In genomic region chr14:104190396-104191000, GRCh38 we compare ENCODE assay signal across 25 cellular contexts. TPM values are rescaled to one million over a fixed set of nuclear protein-coding genes. Genes with fewer than 3 reads are reported as not detected.
A peak's percentile ranks its signal among the peaks of the same experiment; 100 is the strongest.
DNase-seq lines count a peak whose midpoint lies in the region; ATAC-seq and TF ChIP-seq lines count a peak whose summit lies in the region.
"Had no signal": no experiment of that assay in that cellular context is flagged by ENCODE, and none has a peak within 500 bp of the region (broad histone marks: within the 10 kb centered on the region; RNA-seq: fewer than 3 reads in every experiment).

No MANE protein-coding gene starts in this region.

- H3K9ac ChIP-seq in H9 (ENCODE audit: extremely low read depth, insufficient read length, low read length): no peak overlapping the region
- H3K9ac ChIP-seq: BLaER1 had no signal

- H3K23me2 ChIP-seq in H9 (ENCODE audit: insufficient read length, low read depth, low read length, poor library complexity, severe bottlenecking): peaks cover 2% of the 10 kb centered on the region

- H3K79me1 ChIP-seq in H9 (ENCODE audit: insufficient read depth, low read depth, low read length, poor library complexity, severe bottlenecking): no peaks in the 10 kb centered on the region

- peak overlapping the region in 2 of 3 experiments; percentile 49 to 81; a peak in 2 of 7 replicates for H3K27ac Mint-ChIP-seq in H9
- H3K27ac Mint-ChIP-seq in endothelial cell (ENCODE audit: unreplicated experiment): peak overlapping the region; percentile 42
- H3K27ac Mint-ChIP-seq: CD14-positive monocyte; CD4-positive, alpha-beta memory T cell; CD4-positive, CD25-positive, alpha-beta regulatory T cell; CD8-positive, alpha-beta memory T cell had no signal

- no peak overlapping the region for H2BK15ac ChIP-seq in H9 (ENCODE audit: low read depth, low read length)

- H4K20me1 ChIP-seq in H9 (ENCODE audit: control insufficient read depth, insufficient read depth, insufficient read length) (no peaks in the 10 kb centered on the region), osteoblast (ENCODE audit: insufficient read depth, low read length) (no peaks in the 10 kb centered on the region)
- H4K20me1 ChIP-seq: BLaER1 had no signal

- TF ChIP-seq CTCF in H9 (conservative IDR thresholded peaks at IDR 0.05) (no peak), endothelial cell (IDR thresholded peaks at IDR 0.05; ENCODE audit: unreplicated experiment) (no peak), osteoblast (IDR thresholded peaks at IDR 0.05; ENCODE audit: extremely low read depth, low read depth, low read length) (no peak), brain microvascular endothelial cell (IDR thresholded peaks at IDR 0.05; ENCODE audit: low read depth, low read length, missing control alignments) (no peak)

- no peaks in the 10 kb centered on the region for H3K27me3 ChIP-seq in H9 (ENCODE audit: insufficient read depth, low read length)
- no peaks in the 10 kb centered on the region for H3K27me3 ChIP-seq in osteoblast (ENCODE audit: insufficient read depth, low read length)
- H3K27me3 ChIP-seq in brain microvascular endothelial cell (replicated peaks): no peaks in the 10 kb centered on the region
- H3K27me3 ChIP-seq: BE2C, BLaER1 had no signal

- H3K27me3 Mint-ChIP-seq in H9 (ENCODE audit: low read depth) (no peaks in the 10 kb centered on the region; the same call in 1 of the 2 replicates), endothelial cell (ENCODE audit: unreplicated experiment) (peaks cover 16% of the 10 kb centered on the region)
- H3K27me3 Mint-ChIP-seq: CD4-positive, CD25-positive, alpha-beta regulatory T cell had no signal

- no peak overlapping the region for H3T11ph ChIP-seq in H9 (ENCODE audit: low read length)

- H3K23ac ChIP-seq in H9 (ENCODE audit: insufficient read length, low read depth, low read length): no peak overlapping the region

- H3K27ac ChIP-seq in H9 (ENCODE audit: insufficient read length, low read depth, low read length) (no peak overlapping the region), osteoblast (ENCODE audit: low read depth, low read length) (no peak overlapping the region), brain microvascular endothelial cell (no peak overlapping the region)
- H3K27ac ChIP-seq: 22Rv1, BLaER1 had no signal

- in situ Hi-C loops in brain microvascular endothelial cell (cut with HindIII; ENCODE audit: low pct_ligation_motif_present, low sequenced_read_pairs): no loop called here

- peaks cover 0 to 2% of the 10 kb centered on the region in 2 experiments; a peak in 2 of 4 replicates for H3K4me1 Mint-ChIP-seq in H9
- peaks cover 21% of the 10 kb centered on the region for H3K4me1 Mint-ChIP-seq in endothelial cell (ENCODE audit: unreplicated experiment)
- H3K4me1 Mint-ChIP-seq: CD14-positive monocyte; CD4-positive, alpha-beta memory T cell had no signal

- H3K4ac ChIP-seq in H9 (ENCODE audit: low read depth, low read length): no peak overlapping the region

- intact Hi-C loops in sciatic nerve (cut with DNase I): no loop called here

- H2BK20ac ChIP-seq in H9 (ENCODE audit: low read depth, low read length, poor library complexity, severe bottlenecking): no peak overlapping the region

- no peak overlapping the region for H3K4me2 ChIP-seq in H9 (ENCODE audit: insufficient read depth, insufficient read length, low read length)
- H3K4me2 ChIP-seq in osteoblast (ENCODE audit: insufficient read depth, low read length): no peak overlapping the region
- H3K4me2 ChIP-seq: BLaER1 had no signal

- H2AK5ac ChIP-seq in H9 (ENCODE audit: insufficient read length, low read length): no peak overlapping the region

- H2BK12ac ChIP-seq in H9 (ENCODE audit: insufficient read length, low read depth, low read length): no peak overlapping the region

- H3K4me3 ChIP-seq in osteoblast (ENCODE audit: insufficient read depth, low read length) (no peak overlapping the region), brain microvascular endothelial cell (ENCODE audit: low read depth, low read length) (no peak overlapping the region)
- H3K4me3 ChIP-seq: BLaER1, GM12878 had no signal

- H2BK5ac ChIP-seq in H9 (ENCODE audit: insufficient read length, low read length): no peak overlapping the region

- no peak overlapping the region for H4K91ac ChIP-seq in H9 (ENCODE audit: insufficient read length, low read depth, low read length)

- no peak overlapping the region for H4K8ac ChIP-seq in H9 (replicated peaks; ENCODE audit: insufficient read length, low read depth, low read length)

- H3K4me1 ChIP-seq in H9 (ENCODE audit: insufficient read depth, low read length) (no peaks in the 10 kb centered on the region), osteoblast (ENCODE audit: insufficient read depth, low read length) (no peaks in the 10 kb centered on the region)

- DNase-seq in 8988T (peak; percentile 25), H9 (no peak), endothelial cell (ENCODE audit: low spot score) (no peak), osteoblast (ENCODE audit: insufficient read length, low spot score, missing footprints) (peak; percentile 87), brain microvascular endothelial cell (no peak), germinal center (ENCODE audit: low spot score) (no peak), sciatic nerve (ENCODE audit: low spot score) (no peak)
- DNase-seq: ACHN; BE2C; C1 segment of cervical spinal cord; CD4-positive, alpha-beta memory T cell; CD4-positive, CD25-positive, alpha-beta regulatory T cell; CD8-positive, alpha-beta memory T cell; COR-L47; DMS 273 treated with DMSO at 0.1 percent for 48 hours; DMS153; DMS53; DMS79; DND-41; EL; GDM1 had no signal

- H4K5ac ChIP-seq in H9 (ENCODE audit: insufficient read length, low read depth, low read length): no peak overlapping the region

- H2AFZ ChIP-seq in H9 (ENCODE audit: low read length) (no peak overlapping the region), osteoblast (ENCODE audit: low read length) (no peak overlapping the region)

- H3K36me3 Mint-ChIP-seq in H9 (ENCODE audit: insufficient read depth in 1 of 3, low read depth in 3 of 3): no peaks in the 10 kb centered on the region; a peak in 1 of 7 replicates
- peaks cover 3% of the 10 kb centered on the region for H3K36me3 Mint-ChIP-seq in endothelial cell (ENCODE audit: low read depth, unreplicated experiment)
- H3K36me3 Mint-ChIP-seq: CD14-positive monocyte; CD4-positive, alpha-beta memory T cell; CD4-positive, CD25-positive, alpha-beta regulatory T cell; CD8-positive, alpha-beta memory T cell had no signal

- no peaks in the 10 kb centered on the region for H3K36me3 ChIP-seq in osteoblast (ENCODE audit: insufficient read depth, low read length)
- H3K36me3 ChIP-seq in brain microvascular endothelial cell (replicated peaks): no peaks in the 10 kb centered on the region
- H3K36me3 ChIP-seq: BE2C, BLaER1 had no signal

- no peak for ATAC-seq in sciatic nerve
- ATAC-seq: GM12878 had no signal

- H3K56ac ChIP-seq in H9 (ENCODE audit: insufficient read length, low read depth, low read length): no peak overlapping the region

- H3K79me2 ChIP-seq in H9 (ENCODE audit: insufficient read depth, low read length) (no peaks in the 10 kb centered on the region), osteoblast (ENCODE audit: insufficient read depth, low read length) (no peaks in the 10 kb centered on the region)

- H3K4me3 Mint-ChIP-seq in H9 (no peak overlapping the region), endothelial cell (ENCODE audit: unreplicated experiment) (no peak overlapping the region)
- H3K4me3 Mint-ChIP-seq: CD14-positive monocyte; CD4-positive, alpha-beta memory T cell; CD4-positive, CD25-positive, alpha-beta regulatory T cell; CD8-positive, alpha-beta memory T cell had no signal

- no peaks in the 10 kb centered on the region for H3K9me3 Mint-ChIP-seq in H9
- H3K9me3 Mint-ChIP-seq in endothelial cell (ENCODE audit: unreplicated experiment): no peaks in the 10 kb centered on the region
- H3K9me3 Mint-ChIP-seq: CD4-positive, alpha-beta memory T cell; CD4-positive, CD25-positive, alpha-beta regulatory T cell; CD8-positive, alpha-beta memory T cell had no signal

- no peak overlapping the region for H3K18ac ChIP-seq in H9 (ENCODE audit: insufficient read length, low read depth, low read length)

- H2BK120ac ChIP-seq in H9 (ENCODE audit: low read depth, low read length, poor library complexity, severe bottlenecking): no peak overlapping the region

- no CpG with 5 or more reads among the region's 12 CpGs for WGBS in H9 (ENCODE audit: extremely low coverage, insufficient read length, low lambda C conversion rate)

- H3K9me3 ChIP-seq in H9 (ENCODE audit: control insufficient read depth, low read depth, low read length) (no peaks in the 10 kb centered on the region), osteoblast (ENCODE audit: low read depth, low read length) (no peaks in the 10 kb centered on the region)
- H3K9me3 ChIP-seq: BE2C, BLaER1 had no signal

- H3K14ac ChIP-seq in H9 (ENCODE audit: insufficient read depth, low read length): no peak overlapping the region; the same call in 1 of the 2 replicates

RNA-seq across cellular contexts. Expression of gene KIF26A, which starts 52.1 kb away (rescaled TPM):
- total RNA-seq in H9 (2021): 43.0 and 44.2 TPM in 2 replicates
- total RNA-seq in endothelial cell (ENCODE audit: unreplicated experiment): 96.9 TPM
- total RNA-seq in osteoblast: not detected in 2 replicates
- total RNA-seq in sciatic nerve: 10.4 TPM

Comparison
In these comparisons a context has a peak if more than half of its experiments do, and no peak if none do; other contexts are left out.
1. DNase-seq: peak in 8988T (single experiment) and osteoblast (single experiment); none in H9 (single experiment), endothelial cell (single experiment), brain microvascular endothelial cell (single experiment), germinal center (single experiment) and sciatic nerve (single experiment).
2. RNA of gene KIF26A, which starts 52.1 kb away (total RNA-seq): 96.9 TPM in endothelial cell (single experiment), 43.0 to 44.2 TPM in H9 and 10.4 TPM in sciatic nerve (single experiment); not detected in osteoblast; every median in the first group is over 10 times any median in the second.